1 cellular context compared by ENCODE assay signal in the genomic region with DNA sequence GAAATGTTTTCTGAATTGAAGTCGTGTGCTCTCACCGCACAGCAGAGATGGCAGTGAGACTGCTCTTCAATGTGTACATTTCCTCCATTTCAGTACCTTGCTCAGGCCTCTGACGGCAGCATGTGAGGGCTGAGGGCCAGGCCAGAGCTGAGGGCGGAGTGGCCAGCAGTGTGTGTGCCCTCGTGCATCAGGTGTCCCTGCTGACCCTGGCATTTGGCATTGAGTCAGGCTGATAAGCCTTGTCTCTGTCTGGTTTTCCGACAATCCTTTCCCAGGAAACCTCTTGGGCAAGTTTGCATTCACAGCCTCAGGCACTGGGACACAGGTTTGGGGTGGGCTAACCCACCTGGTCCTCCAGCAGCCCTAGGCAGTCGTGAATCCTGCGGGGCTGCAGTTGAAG.
TF ChIP-seq lines count a peak whose summit lies in the region.

No MANE protein-coding gene starts in this region.

TF ChIP-seq in GM12878, 131 proteins besides CTCF, POLR2A, EP300 and RAD21:
- no peak for TF ChIP-seq EZH2 (IDR thresholded peaks at IDR 0.05; ENCODE audit: borderline replicate concordance, control insufficient read depth, low read depth, low read length)
- no peak for TF ChIP-seq IRF5 (IDR thresholded peaks at IDR 0.05; ENCODE audit: borderline replicate concordance)
- TF ChIP-seq, protein P1, sequence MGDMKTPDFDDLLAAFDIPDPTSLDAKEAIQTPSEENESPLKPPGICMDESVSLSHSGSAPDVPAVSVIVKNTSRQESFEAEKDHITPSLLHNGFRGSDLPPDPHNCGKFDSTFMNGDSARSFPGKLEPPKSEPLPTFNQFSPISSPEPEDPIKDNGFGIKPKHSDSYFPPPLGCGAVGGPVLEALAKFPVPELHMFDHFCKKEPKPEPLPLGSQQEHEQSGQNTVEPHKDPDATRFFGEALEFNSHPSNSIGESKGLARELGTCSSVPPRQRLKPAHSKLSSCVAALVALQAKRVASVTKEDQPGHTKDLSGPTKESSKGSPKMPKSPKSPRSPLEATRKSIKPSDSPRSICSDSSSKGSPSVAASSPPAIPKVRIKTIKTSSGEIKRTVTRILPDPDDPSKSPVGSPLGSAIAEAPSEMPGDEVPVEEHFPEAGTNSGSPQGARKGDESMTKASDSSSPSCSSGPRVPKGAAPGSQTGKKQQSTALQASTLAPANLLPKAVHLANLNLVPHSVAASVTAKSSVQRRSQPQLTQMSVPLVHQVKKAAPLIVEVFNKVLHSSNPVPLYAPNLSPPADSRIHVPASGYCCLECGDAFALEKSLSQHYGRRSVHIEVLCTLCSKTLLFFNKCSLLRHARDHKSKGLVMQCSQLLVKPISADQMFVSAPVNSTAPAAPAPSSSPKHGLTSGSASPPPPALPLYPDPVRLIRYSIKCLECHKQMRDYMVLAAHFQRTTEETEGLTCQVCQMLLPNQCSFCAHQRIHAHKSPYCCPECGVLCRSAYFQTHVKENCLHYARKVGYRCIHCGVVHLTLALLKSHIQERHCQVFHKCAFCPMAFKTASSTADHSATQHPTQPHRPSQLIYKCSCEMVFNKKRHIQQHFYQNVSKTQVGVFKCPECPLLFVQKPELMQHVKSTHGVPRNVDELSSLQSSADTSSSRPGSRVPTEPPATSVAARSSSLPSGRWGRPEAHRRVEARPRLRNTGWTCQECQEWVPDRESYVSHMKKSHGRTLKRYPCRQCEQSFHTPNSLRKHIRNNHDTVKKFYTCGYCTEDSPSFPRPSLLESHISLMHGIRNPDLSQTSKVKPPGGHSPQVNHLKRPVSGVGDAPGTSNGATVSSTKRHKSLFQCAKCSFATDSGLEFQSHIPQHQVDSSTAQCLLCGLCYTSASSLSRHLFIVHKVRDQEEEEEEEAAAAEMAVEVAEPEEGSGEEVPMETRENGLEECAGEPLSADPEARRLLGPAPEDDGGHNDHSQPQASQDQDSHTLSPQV (IDR thresholded peaks at IDR 0.05), result no peak
- no peak for TF ChIP-seq POU2F2 (IDR thresholded peaks at IDR 0.05; ENCODE audit: borderline replicate concordance, low read depth, low read length)
- no peak for TF ChIP-seq RUNX3 (IDR thresholded peaks at IDR 0.05; ENCODE audit: low read length)
- no peak for TF ChIP-seq NFXL1 (IDR thresholded peaks at IDR 0.05; ENCODE audit: borderline replicate concordance)
